9 cellular contexts compared by ENCODE assay signal in the genomic region with DNA sequence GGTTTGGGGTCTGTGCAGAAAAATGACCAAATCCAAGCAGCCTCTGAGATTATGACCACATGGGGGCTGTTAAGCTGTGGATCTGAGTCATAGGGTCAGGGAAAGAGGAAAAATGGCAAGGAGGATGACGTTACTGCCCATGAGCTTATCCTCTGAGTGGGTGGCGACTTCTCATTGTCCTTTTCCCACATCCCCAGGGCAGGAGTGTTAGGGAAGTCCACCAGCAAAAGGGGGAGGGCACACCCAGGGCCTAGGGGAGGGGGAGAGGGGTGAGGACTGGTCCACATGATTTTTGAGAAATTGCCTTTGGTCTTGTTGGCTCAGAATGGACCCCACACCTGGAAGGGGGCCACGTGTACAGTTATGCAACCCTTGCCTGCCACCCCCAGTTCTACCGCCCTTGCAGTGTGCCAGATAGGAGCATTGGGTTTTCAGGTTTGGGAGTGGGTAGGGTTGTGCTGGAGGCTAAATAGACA. TPM values are rescaled to one million over a fixed set of nuclear protein-coding genes. Genes with fewer than 3 reads are reported as not detected.
DNase-seq lines count a peak whose midpoint lies in the region; ATAC-seq and TF ChIP-seq lines count a peak whose summit lies in the region.
"Had no signal": no experiment of that assay in that cellular context is flagged by ENCODE, and none has a peak within 500 bp of the region (broad histone marks: within the 10 kb centered on the region; RNA-seq: fewer than 3 reads in every experiment).

No MANE protein-coding gene starts in this region.

- no peak overlapping the region for H3K27ac ChIP-seq in psoas muscle

- peaks cover 15% of the 10 kb centered on the region for H3K4me1 Mint-ChIP-seq in activated naive CD4-positive, alpha-beta T cell treated with anti-CD3 and anti-CD28 coated beads, Interleukin-2, amount 50 U/mL, for 24 hours

- no peak overlapping the region for H3K4me3 Mint-ChIP-seq in activated naive CD4-positive, alpha-beta T cell treated with anti-CD3 and anti-CD28 coated beads, Interleukin-2, amount 50 U/mL, for 24 hours
- H3K4me3 Mint-ChIP-seq: activated naive CD8-positive, alpha-beta T cell treated with anti-CD3 and anti-CD28 coated beads, Interleukin-2, amount 50 U/mL, for 24 hours had no signal

- H3K27me3 Mint-ChIP-seq in activated naive CD4-positive, alpha-beta T cell treated with anti-CD3 and anti-CD28 coated beads, Interleukin-2, amount 50 U/mL, for 24 hours, result peaks cover 33% of the 10 kb centered on the region

- no peak for DNase-seq in activated naive CD4-positive, alpha-beta T cell treated with Interleukin-2 at 50 U/mL for 16 hours
- peak; percentile 52 for DNase-seq in brain pericyte (ENCODE audit: low read depth, low spot score)
- DNase-seq in kidney glomerular epithelial cell (lab: John Stamatoyannopoulos, UW), result peak; percentile 53
- DNase-seq in ureter (ENCODE audit: low spot score), result peak; percentile 38
- DNase-seq in psoas muscle, result no peak
- no peak for DNase-seq in stimulated activated CD4-positive, alpha-beta T cell treated with anti-CD3 and anti-CD28 coated beads, Interleukin-1b, Interleukin-23, amount 100 ng/mL, for 48 hours
- DNase-seq: activated naive CD8-positive, alpha-beta T cell treated with anti-CD3 and anti-CD28 coated beads, Interleukin-2, amount 50 U/mL, for 24 hours had no signal

- H3K36me3 ChIP-seq in psoas muscle (ENCODE audit: insufficient read depth in 1 of 2, low read depth in 1 of 2), result no peaks in the 10 kb centered on the region

- no peak for ATAC-seq in HG03095 (IDR thresholded peaks at IDR 0.05; ENCODE audit: unreplicated experiment)
- no peak for ATAC-seq in psoas muscle
- ATAC-seq: activated naive CD8-positive, alpha-beta T cell treated with anti-CD3 and anti-CD28 coated beads, Interleukin-2, amount 50 U/mL, for 24 hours had no signal

- H3K27ac Mint-ChIP-seq in activated naive CD4-positive, alpha-beta T cell treated with anti-CD3 and anti-CD28 coated beads, Interleukin-2, amount 50 U/mL, for 24 hours, result peak overlapping the region; percentile 26
- H3K27ac Mint-ChIP-seq: activated naive CD8-positive, alpha-beta T cell treated with anti-CD3 and anti-CD28 coated beads, Interleukin-2, amount 50 U/mL, for 24 hours had no signal

- no peaks in the 10 kb centered on the region for H3K36me3 Mint-ChIP-seq in activated naive CD4-positive, alpha-beta T cell treated with anti-CD3 and anti-CD28 coated beads, Interleukin-2, amount 50 U/mL, for 24 hours

- TF ChIP-seq CTCF in psoas muscle (IDR thresholded peaks at IDR 0.05), result no peak

- no peaks in the 10 kb centered on the region for H3K9me3 Mint-ChIP-seq in activated naive CD4-positive, alpha-beta T cell treated with anti-CD3 and anti-CD28 coated beads, Interleukin-2, amount 50 U/mL, for 24 hours
- H3K9me3 Mint-ChIP-seq: activated naive CD8-positive, alpha-beta T cell treated with anti-CD3 and anti-CD28 coated beads, Interleukin-2, amount 50 U/mL, for 24 hours had no signal

- WGBS in psoas muscle, 3 donors, result 54 to 61% (median 54%) methylated on average over 4 of the region's 4 CpGs

- H3K4me3 ChIP-seq in psoas muscle, result no peak overlapping the region

- peaks cover 36% of the 10 kb centered on the region for H3K4me1 ChIP-seq in psoas muscle

- H3K9me3 ChIP-seq in psoas muscle, result no peaks in the 10 kb centered on the region

- intact Hi-C loops in psoas muscle (cut with DNase I), result no loop called here

- H3K27me3 ChIP-seq in psoas muscle (ENCODE audit: insufficient read depth in 3 of 3, low read length in 2 of 3), result no peaks in the 10 kb centered on the region

RNA-seq across cellular contexts. Expression of a gene that starts 2.6 kb away (rescaled TPM):
- 26.9 TPM for total RNA-seq in ureter
- 1 to 10 TPM; 7.5 to 8.9 (median 8.9) TPM for total RNA-seq in psoas muscle
- 10 to 100 TPM in 1 of 3 donors, 1 to 10 TPM in 2; 7.3 to 15.0 (median 7.7) TPM for polyA plus RNA-seq in psoas muscle

RNA-seq across cellular contexts. Expression of a gene that starts 53.6 kb away (rescaled TPM):
- total RNA-seq in ureter, result 135 TPM
- total RNA-seq in psoas muscle, result 10 to 100 TPM; 28.8 to 40.8 (median 32.6) TPM
- polyA plus RNA-seq in psoas muscle, result 10 to 100 TPM; 26.3 to 41.1 (median 32.1) TPM

Comparison
In these comparisons a context has a peak if more than half of its experiments do, and no peak if none do; other contexts are left out.
1. DNase-seq: peak in brain pericyte (single experiment), kidney glomerular epithelial cell (single experiment) and ureter (single experiment); none in activated naive CD4-positive, alpha-beta T cell treated with Interleukin-2 at 50 U/mL for 16 hours (single experiment), psoas muscle (0 of 2) and stimulated activated CD4-positive, alpha-beta T cell treated with anti-CD3 and anti-CD28 coated beads, Interleukin-1b, Interleukin-23, amount 100 ng/mL, for 48 hours (single experiment).